In the genomic region with DNA sequence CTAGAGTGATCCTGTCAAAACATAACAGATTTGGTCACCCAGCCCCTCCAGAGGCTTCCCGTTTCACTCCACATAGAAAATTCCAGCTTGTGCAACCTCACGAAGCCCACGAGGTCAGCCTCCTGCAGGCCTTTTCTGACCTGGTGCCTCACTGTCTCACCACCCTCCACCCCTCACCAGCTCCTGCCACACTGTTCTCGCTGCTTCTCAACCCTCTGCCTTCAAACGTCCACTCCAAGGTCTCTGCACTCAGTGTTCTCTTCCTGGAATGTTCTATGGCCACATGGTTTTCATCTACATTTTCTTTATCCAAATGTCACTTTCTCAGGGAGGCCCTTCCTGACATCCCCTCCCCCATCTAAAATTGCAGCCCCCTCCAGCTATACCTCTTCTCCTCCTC, we compare ENCODE assay signal across 12 cellular contexts.
A peak's percentile ranks its signal among the peaks of the same experiment; 100 is the strongest.
DNase-seq lines count a peak whose midpoint lies in the region; ATAC-seq and TF ChIP-seq lines count a peak whose summit lies in the region.
"Had no signal": no experiment of that assay in that cellular context is flagged by ENCODE, and none has a peak within 500 bp of the region (broad histone marks: within the 10 kb centered on the region; RNA-seq: fewer than 3 reads in every experiment).

No MANE protein-coding gene starts in this region.

- no peaks in the 10 kb centered on the region for H3K9me3 ChIP-seq in gastroesophageal sphincter

- no peak for TF ChIP-seq CTCF in gastroesophageal sphincter (IDR thresholded peaks at IDR 0.05)

- TF ChIP-seq POLR2A in gastroesophageal sphincter (IDR thresholded peaks at IDR 0.05), result no peak

- no peaks in the 10 kb centered on the region for H3K27me3 Mint-ChIP-seq in activated T-cell treated with anti-CD3 and anti-CD28 coated beads, Interleukin-2, amount 50 U/mL, for 72 hours (ENCODE audit: low read depth)
- H3K27me3 Mint-ChIP-seq in T-cell, result no peaks in the 10 kb centered on the region
- no peaks in the 10 kb centered on the region for H3K27me3 Mint-ChIP-seq in stimulated activated naive CD8-positive, alpha-beta T cell treated with anti-CD3 and anti-CD28 coated beads, Interleukin-15, amount 100 ng/mL, for 72 hours

- no peak overlapping the region for H3K27ac Mint-ChIP-seq in activated T-cell treated with anti-CD3 and anti-CD28 coated beads, Interleukin-2, amount 50 U/mL, for 72 hours
- peak overlapping the region; percentile 89 to 92 for H3K27ac Mint-ChIP-seq in T-cell
- peak overlapping the region; percentile 83 to 94 for H3K27ac Mint-ChIP-seq in stimulated activated naive CD8-positive, alpha-beta T cell treated with anti-CD3 and anti-CD28 coated beads, Interleukin-15, amount 100 ng/mL, for 72 hours

- H3K36me3 Mint-ChIP-seq in activated T-cell treated with anti-CD3 and anti-CD28 coated beads, Interleukin-2, amount 50 U/mL, for 72 hours (ENCODE audit: insufficient read depth in 2 of 2), result peaks cover 14 to 27% of the 10 kb centered on the region in 2 donors
- H3K36me3 Mint-ChIP-seq in T-cell, result peaks cover 36% of the 10 kb centered on the region

- peak overlapping the region in 3 of 4 donors; percentile 72 to 83 (median 72) for H3K27ac ChIP-seq in gastroesophageal sphincter

- ATAC-seq in activated T-cell treated with anti-CD3 and anti-CD28 coated beads, Interleukin-2, amount 50 U/mL, for 72 hours (replicated peaks in 1 of 2), result no peak
- no peak for ATAC-seq in T-cell (replicated peaks in 1 of 4)
- peak; percentile 46 for ATAC-seq in gastroesophageal sphincter
- ATAC-seq in stimulated activated naive CD8-positive, alpha-beta T cell treated with anti-CD3 and anti-CD28 coated beads, Interleukin-15, amount 100 ng/mL, for 72 hours, result no peak
- ATAC-seq in HG03354 (IDR thresholded peaks at IDR 0.05; ENCODE audit: poor library complexity, severe bottlenecking, unreplicated experiment), result no peak

- no peaks in the 10 kb centered on the region for H3K27me3 ChIP-seq in gastroesophageal sphincter
- H3K27me3 ChIP-seq: MG63 had no signal

- WGBS in gastroesophageal sphincter (ENCODE audit: low coverage in 1 of 2), 2 donors, result 67 to 71% methylated on average over 4 to 5 of the region's 5 CpGs

- peak overlapping the region; percentile 41 to 62 for H3K4me3 Mint-ChIP-seq in activated T-cell treated with anti-CD3 and anti-CD28 coated beads, Interleukin-2, amount 50 U/mL, for 72 hours
- peak overlapping the region in 1 of 3 donors; percentile 67 for H3K4me3 Mint-ChIP-seq in T-cell
- H3K4me3 Mint-ChIP-seq in stimulated activated naive CD8-positive, alpha-beta T cell treated with anti-CD3 and anti-CD28 coated beads, Interleukin-15, amount 100 ng/mL, for 72 hours, result peak overlapping the region; percentile 51 to 69

- TF ChIP-seq EP300 in gastroesophageal sphincter (IDR thresholded peaks at IDR 0.05), result no peak

- peaks cover 0 to 15% of the 10 kb centered on the region in 2 donors for H3K36me3 ChIP-seq in gastroesophageal sphincter

- H3K4me3 ChIP-seq in gastroesophageal sphincter, result no peak overlapping the region
- H3K4me3 ChIP-seq: MG63 had no signal

- no peak for DNase-seq in activated T-cell treated with anti-CD3 and anti-CD28 coated beads, Interleukin-2, amount 50 U/mL, for 72 hours
- no peak for DNase-seq in activated T-cell treated with anti-CD3 and anti-CD28 coated beads, Interleukin-2, amount 50 U/mL, for 1 hour
- DNase-seq in T-cell (no peak), DMS79 (lab: John Stamatoyannopoulos, UW) (no peak), NCI-H2171 (lab: John Stamatoyannopoulos, UW) (no peak)
- DNase-seq in stimulated activated naive CD8-positive, alpha-beta T cell treated with anti-CD3 and anti-CD28 coated beads, Interleukin-15, amount 100 ng/mL, for 72 hours, result no peak
- DNase-seq: DMS153, MG63, NCI-H2107, SHP77 treated with DMSO at 0.1 percent for 48 hours had no signal

- POLR2A ChIA-PET in T-cell (lab: Charles Lee), result interaction anchor here in 1 of 2 donors (0.5 to 0.6 kb wide), 2 partner anchors 11 to 177 kb away, joined by 3 to 4 read pairs; no protein-coding TSS in a partner anchor

- peaks cover 2 to 3% of the 10 kb centered on the region in 2 donors for H3K9me3 Mint-ChIP-seq in activated T-cell treated with anti-CD3 and anti-CD28 coated beads, Interleukin-2, amount 50 U/mL, for 72 hours
- peaks cover 0 to 8% (median 3%) of the 10 kb centered on the region in 3 donors for H3K9me3 Mint-ChIP-seq in T-cell
- peaks cover 14 to 15% of the 10 kb centered on the region in 2 donors for H3K9me3 Mint-ChIP-seq in stimulated activated naive CD8-positive, alpha-beta T cell treated with anti-CD3 and anti-CD28 coated beads, Interleukin-15, amount 100 ng/mL, for 72 hours

- CTCF ChIA-PET in T-cell (lab: Charles Lee), result no interaction called here

- peaks cover 11 to 58% (median 15%) of the 10 kb centered on the region in 3 donors for H3K4me1 ChIP-seq in gastroesophageal sphincter

- peaks cover 84% of the 10 kb centered on the region for H3K4me1 Mint-ChIP-seq in activated T-cell treated with anti-CD3 and anti-CD28 coated beads, Interleukin-2, amount 50 U/mL, for 72 hours (ENCODE audit: low read depth)
- peaks cover 71 to 87% (median 78%) of the 10 kb centered on the region in 3 donors for H3K4me1 Mint-ChIP-seq in T-cell
- H3K4me1 Mint-ChIP-seq in stimulated activated naive CD8-positive, alpha-beta T cell treated with anti-CD3 and anti-CD28 coated beads, Interleukin-15, amount 100 ng/mL, for 72 hours, result peaks cover 95% of the 10 kb centered on the region
